ENCODE assay signal across 12 cellular contexts in genomic region chr1:9150582-9151290, GRCh38. TPM values are rescaled to one million over a fixed set of nuclear protein-coding genes. Genes with fewer than 3 reads are reported as not detected.
DNase-seq lines count a peak whose midpoint lies in the region; TF ChIP-seq lines count a peak whose summit lies in the region.
"Had no signal": no experiment of that assay in that cellular context is flagged by ENCODE, and none has a peak within 500 bp of the region (broad histone marks: within the 10 kb centered on the region; RNA-seq: fewer than 3 reads in every experiment).

No MANE protein-coding gene starts in this region.

- H3K9me3 ChIP-seq in GM23248 (ENCODE audit: low read depth) = no peaks in the 10 kb centered on the region
- no peaks in the 10 kb centered on the region for H3K9me3 ChIP-seq in esophagus muscularis mucosa
- no peaks in the 10 kb centered on the region for H3K9me3 ChIP-seq in stomach

- no peak overlapping the region for H2AFZ ChIP-seq in GM23248

- no peak overlapping the region for H3K4me2 ChIP-seq in GM23248 (ENCODE audit: unreplicated experiment)

- H3K9me3 Mint-ChIP-seq in immature natural killer cell = peaks cover 0 to 1% (median 0%) of the 10 kb centered on the region in 6 donors

- H3K27ac ChIP-seq in GM23248 = peak overlapping the region; percentile 45; the same call in 1 of the 2 replicates
- H3K27ac ChIP-seq in esophagus muscularis mucosa (replicated peaks in 1 of 4) = peak overlapping the region; percentile 38 to 65 (median 52)
- H3K27ac ChIP-seq in stomach = peak overlapping the region in 3 of 5 donors; percentile 43 to 67 (median 63)
- H3K27ac ChIP-seq: C4-2B had no signal

- H4K20me1 ChIP-seq in GM23248 (ENCODE audit: insufficient read depth) = peaks cover 3% of the 10 kb centered on the region

- in situ Hi-C loops in GM23248 (cut with MboI) = no loop called here

- H3K36me3 Mint-ChIP-seq in immature natural killer cell = no peaks in the 10 kb centered on the region

- H3F3A ChIP-seq in GM23248 (ENCODE audit: insufficient read depth) = no peaks in the 10 kb centered on the region

- TF ChIP-seq EP300 in esophagus muscularis mucosa (IDR thresholded peaks at IDR 0.05) (no peak), stomach (IDR thresholded peaks at IDR 0.05) (no peak)

- TF ChIP-seq POLR2A in esophagus muscularis mucosa (IDR thresholded peaks at IDR 0.05; ENCODE audit: low read depth) (no peak), stomach (IDR thresholded peaks at IDR 0.05) (no peak)

- no peaks in the 10 kb centered on the region for H3K4me1 Mint-ChIP-seq in immature natural killer cell

- intact Hi-C loops in esophagus muscularis mucosa (cut with DNase I) = no loop called here
- intact Hi-C loops in stomach (cut with DNase I; ENCODE audit: low total_unique reads) = loop anchor here (5.0 kb wide), 1 partner anchor 42 kb away; no protein-coding TSS in a partner anchor

- H3K4me1 ChIP-seq in GM23248 (ENCODE audit: insufficient read depth) (no peaks in the 10 kb centered on the region), esophagus muscularis mucosa (peaks cover 13 to 20% (median 16%) of the 10 kb centered on the region in 4 donors), stomach (peaks cover 0 to 14% (median 9%) of the 10 kb centered on the region in 4 donors)

- DNase-seq in GM23248 (peak; percentile 44), esophagus muscularis mucosa (ENCODE audit: extremely low spot score) (no peak), medulla oblongata (ENCODE audit: extremely low spot score) (peak; percentile 41), stomach (no peak), T-helper 2 cell (no peak), NCI-H345 treated with DMSO at 0.1 percent for 48 hours (lab: John Stamatoyannopoulos, UW; ENCODE audit: unreplicated experiment) (no peak), immature natural killer cell (no peak)
- no peak for DNase-seq in activated effector memory CD4-positive, alpha-beta T cell treated with anti-CD3 and anti-CD28 coated beads, Interleukin-2, amount 50 U/mL, for 16 hours
- DNase-seq: activated CD8-positive, alpha-beta T cell treated with anti-CD3 and anti-CD28 coated beads, Interleukin-2, amount 10 ng/mL, durations not matched to agents 7 days and 5 days; activated gamma-delta T cell; MV-4-11 had no signal

- H3K27me3 ChIP-seq in GM23248 (replicated peaks; ENCODE audit: insufficient read depth) = no peaks in the 10 kb centered on the region
- H3K27me3 ChIP-seq in esophagus muscularis mucosa = no peaks in the 10 kb centered on the region
- H3K27me3 ChIP-seq in stomach = no peaks in the 10 kb centered on the region

- no peaks in the 10 kb centered on the region for H3K9me2 ChIP-seq in GM23248 (ENCODE audit: insufficient read depth)

- H3K4me3 ChIP-seq in GM23248 (no peak overlapping the region), esophagus muscularis mucosa (no peak overlapping the region), stomach (no peak overlapping the region)

- H3K79me2 ChIP-seq in GM23248 (ENCODE audit: insufficient read depth) = peaks cover 82% of the 10 kb centered on the region

- no peak overlapping the region for H3K27ac Mint-ChIP-seq in immature natural killer cell
- H3K27ac Mint-ChIP-seq: activated CD8-positive, alpha-beta T cell treated with anti-CD3 and anti-CD28 coated beads, Interleukin-2, amount 10 ng/mL, durations not matched to agents 7 days and 5 days had no signal

- TF ChIP-seq CTCF in esophagus muscularis mucosa (IDR thresholded peaks at IDR 0.05) (no peak), stomach (IDR thresholded peaks at IDR 0.05) (no peak)

- no peak overlapping the region for H3K4me3 Mint-ChIP-seq in immature natural killer cell
- H3K4me3 Mint-ChIP-seq: activated CD8-positive, alpha-beta T cell treated with anti-CD3 and anti-CD28 coated beads, Interleukin-2, amount 10 ng/mL, durations not matched to agents 7 days and 5 days had no signal

- 69 to 76% methylated on average over 16 of the region's 16 CpGs for WGBS in GM23248 (ENCODE audit: low coverage in 1 of 2, low lambda C conversion rate in 2 of 2, missing lambda C conversion rate in 2 of 2), 2 experiments
- 91% methylated on average over 12 of the region's 16 CpGs for WGBS in esophagus muscularis mucosa
- 82 to 87% (median 85%) methylated on average over 15 to 16 of the region's 16 CpGs for WGBS in stomach, 5 donors

- 0 out of 2 replicates have a peak overlapping the region, but pooled peaks have one; percentile 12 for H3K9ac ChIP-seq in GM23248

- H3K27me3 Mint-ChIP-seq in immature natural killer cell (ENCODE audit: low read depth in 3 of 3) = no peaks in the 10 kb centered on the region

- H3K36me3 ChIP-seq in GM23248 (ENCODE audit: low read depth) = peaks cover 14% of the 10 kb centered on the region
- H3K36me3 ChIP-seq in esophagus muscularis mucosa = peaks cover 0 to 11% (median 0%) of the 10 kb centered on the region in 4 donors
- peaks cover 0 to 32% (median 13%) of the 10 kb centered on the region in 4 donors for H3K36me3 ChIP-seq in stomach

RNA-seq across cellular contexts. Expression of gene GPR157, which starts 21.8 kb away (rescaled TPM):
- total RNA-seq in GM23248 (2014; rRNA removed; shearing (Covaris generic)) = 1.7 and 3.3 TPM in 2 replicates
- polyA plus RNA-seq in GM23248 (2016; fragmentation: Nextera tagmentation; extraction: Ambion mirVana) (2.6 and 2.7 TPM in 2 replicates), stomach (1 to 10 TPM in 2 of 3 donors, under 1 TPM in 1; 0.15 to 3.7 (median 1.1) TPM), immature natural killer cell (under 1 TPM in 2 of 3 donors, not detected in 1; 0.36 to 0.41 TPM)
- total RNA-seq in esophagus muscularis mucosa (1 to 10 TPM; 2.5 to 8.4 (median 3.8) TPM), stomach (10 to 100 TPM in 1 of 5 donors, 1 to 10 TPM in 4; 3.1 to 16.5 (median 7.0) TPM)

Comparison
In these comparisons a context has a peak if more than half of its experiments do, and no peak if none do; other contexts are left out.
1. DNase-seq: peak in GM23248 (single experiment) and medulla oblongata (single experiment); none in esophagus muscularis mucosa (single experiment), stomach (single experiment), T-helper 2 cell (0 of 5), activated effector memory CD4-positive, alpha-beta T cell treated with anti-CD3 and anti-CD28 coated beads, Interleukin-2, amount 50 U/mL, for 16 hours (single experiment), NCI-H345 treated with DMSO at 0.1 percent for 48 hours (single experiment) and immature natural killer cell (0 of 3).
2. Peak in every context shown above with its lines, with median percentiles within 50 percentile points of each other: H3K27ac ChIP-seq.